Comparison of ENCODE assay signal across 9 cellular contexts in genomic region chr12:66170606-66171005, GRCh38. TPM values are rescaled to one million over a fixed set of nuclear protein-coding genes. Genes with fewer than 3 reads are reported as not detected.
DNase-seq lines count a peak whose midpoint lies in the region; FAIRE-seq and TF ChIP-seq lines count a peak whose summit lies in the region.
"Had no signal": no experiment of that assay in that cellular context is flagged by ENCODE, and none has a peak within 500 bp of the region (broad histone marks: within the 10 kb centered on the region; RNA-seq: fewer than 3 reads in every experiment).

No MANE protein-coding gene starts in this region.

- H3K79me1 ChIP-seq in H1 (ENCODE audit: low read depth, low read length): no peaks in the 10 kb centered on the region

- CTCF ChIA-PET in OCI-LY7 (lab: Charles Lee; ENCODE audit: unreplicated experiment): no interaction called here
- CTCF ChIA-PET in H1 (lab: Charles Lee; ENCODE audit: partially characterized antibody): interaction anchor here (1.5 kb wide), 1 partner anchor 39 kb away, joined by 5 read pairs; no protein-coding TSS in a partner anchor

- H2BK20ac ChIP-seq in H1 (ENCODE audit: low read length): peak overlapping the region; percentile 32; the same call in 1 of the 2 replicates

- H3K79me2 ChIP-seq in OCI-LY7 (ENCODE audit: insufficient read depth, low read depth, low read length) (peaks cover 35% of the 10 kb centered on the region), H1 (ENCODE audit: control insufficient read depth in 1 of 2, insufficient read depth in 2 of 2, low read length in 2 of 2) (0 out of 4 replicates have a peak, but pooled peaks cover 0 to 3% of the 10 kb centered on the region in 2 experiments)

- H2AK5ac ChIP-seq in H1 (ENCODE audit: low read depth, low read length): no peak overlapping the region

- H3K36me3 ChIP-seq in ES-I3 (ENCODE audit: insufficient read depth, low read length) (no peaks in the 10 kb centered on the region), OCI-LY7 (ENCODE audit: insufficient read depth, low read length) (peaks cover 22% of the 10 kb centered on the region), H1 (ENCODE audit: control insufficient read depth in 2 of 4, insufficient read depth in 4 of 4, low read length in 3 of 4) (peaks cover 0 to 3% (median 0%) of the 10 kb centered on the region in 4 experiments; a peak in 1 of 8 replicates), prostate gland (no peaks in the 10 kb centered on the region)

- WGBS in H1 (ENCODE audit: extremely low coverage in 1 of 2, insufficient coverage in 1 of 2, insufficient read length in 1 of 2, insufficient replicate concordance in 2 of 2, low coverage in 1 of 2, low lambda C conversion rate in 2 of 2, missing lambda C conversion rate in 1 of 2), 2 experiments: 82 to 100% methylated on average over 1 to 3 of the region's 3 CpGs
- 98% methylated on average over 3 of the region's 3 CpGs for WGBS in prostate gland

- no peak overlapping the region for H4K8ac ChIP-seq in H1 (ENCODE audit: extremely low read depth, insufficient read depth, low read length)

- H3K27ac ChIP-seq in OCI-LY7 (ENCODE audit: low read depth, low read length, poor library complexity, severe bottlenecking) (peak overlapping the region; percentile 93), H1 (ENCODE audit: low read depth, low read length) (no peak overlapping the region), prostate gland (peak overlapping the region; percentile 92 to 99)

- peak overlapping the region; percentile 98; the same call in 1 of the 2 replicates for H3K9ac ChIP-seq in ES-I3 (ENCODE audit: low read depth, low read length)
- no peak overlapping the region for H3K9ac ChIP-seq in H1 (replicated peaks in 1 of 4; ENCODE audit: extremely low read depth in 1 of 4, low read depth in 3 of 4, low read length in 3 of 4)

- H3K4me1 ChIP-seq in ES-I3 (ENCODE audit: insufficient read depth, low read length): peaks cover 3% of the 10 kb centered on the region; the same call in 1 of the 2 replicates
- peaks cover 23% of the 10 kb centered on the region for H3K4me1 ChIP-seq in OCI-LY7 (ENCODE audit: insufficient read depth, low read length, poor library complexity, severe bottlenecking)
- H3K4me1 ChIP-seq in H1 (replicated peaks in 1 of 4; ENCODE audit: control insufficient read depth in 3 of 4, insufficient read depth in 4 of 4, low read length in 3 of 4): no peaks in the 10 kb centered on the region; a peak in 1 of 7 replicates
- H3K4me1 ChIP-seq in prostate gland (replicated peaks): no peaks in the 10 kb centered on the region

- no peak overlapping the region for H4K5ac ChIP-seq in H1 (ENCODE audit: insufficient read length, low read depth, low read length)

- intact Hi-C loops in OCI-LY7 (cut with micrococcal nuclease; ENCODE audit: unreplicated experiment) (no loop called here), prostate gland (cut with DNase I) (no loop called here)

- no peak overlapping the region for H2BK12ac ChIP-seq in H1 (ENCODE audit: low read depth, low read length)

- BruUV-seq in OCI-LY7 (replicated peaks; lab: Mats Ljungman, UMichigan): no TSS peak

- H3K27me3 ChIP-seq in H1 (replicated peaks in 1 of 4; ENCODE audit: control insufficient read depth in 3 of 4, extremely low read depth in 1 of 4, insufficient read depth in 3 of 4, low read length in 3 of 4): no peaks in the 10 kb centered on the region
- H3K27me3 ChIP-seq in prostate gland (replicated peaks; ENCODE audit: insufficient read depth): no peaks in the 10 kb centered on the region

- no peaks in the 10 kb centered on the region for H4K20me1 ChIP-seq in OCI-LY7 (ENCODE audit: insufficient read depth, low read length)
- H4K20me1 ChIP-seq in H1 (replicated peaks in 1 of 2; ENCODE audit: control insufficient read depth in 1 of 2, insufficient read depth in 2 of 2, low read length in 2 of 2): no peaks in the 10 kb centered on the region

- H2AFZ ChIP-seq in OCI-LY7 (ENCODE audit: low read length) (peak overlapping the region; percentile 35), H1 (ENCODE audit: low read length) (no peak overlapping the region; the same call in 1 of the 2 replicates)

- no peak for TF ChIP-seq RAD21 in H1 (IDR thresholded peaks at IDR 0.05 in 1 of 2, conservative IDR thresholded peaks at IDR 0.05 in 1 of 2; ENCODE audit: low read depth in 2 of 2, low read length in 2 of 2)

- H2BK5ac ChIP-seq in H1 (ENCODE audit: low read depth, low read length): no peak overlapping the region

- H2BK15ac ChIP-seq in H1 (ENCODE audit: low read length): peak overlapping the region; percentile 88; the same call in 1 of the 2 replicates

- peaks cover 7% of the 10 kb centered on the region for H3K23me2 ChIP-seq in H1 (ENCODE audit: low read depth, low read length)

- TF ChIP-seq POLR2A in H1 (IDR thresholded peaks at IDR 0.05; ENCODE audit: control extremely low read depth in 1 of 2, low read depth in 2 of 2, low read length in 2 of 2) (no peak), prostate gland (IDR thresholded peaks at IDR 0.05) (no peak)

- POLR2A ChIA-PET in OCI-LY7 (lab: Charles Lee): interaction anchor here (0.5 to 2.3 kb wide), 2 partner anchors 23 to 1476 kb away, joined by 3 to 8 read pairs; no protein-coding TSS in a partner anchor
- POLR2A ChIA-PET in H1 (lab: Charles Lee; ENCODE audit: partially characterized antibody): interaction anchor here (1.7 to 2.1 kb wide), 2 partner anchors 17 to 20 kb away, joined by 4 to 11 read pairs; no protein-coding TSS in a partner anchor

- H3K56ac ChIP-seq in H1 (replicated peaks; ENCODE audit: insufficient read length, low read depth, low read length): no peak overlapping the region

- TF ChIP-seq CTCF in OCI-LY7 (conservative IDR thresholded peaks at IDR 0.05; ENCODE audit: low read length) (no peak), H1 (IDR thresholded peaks at IDR 0.05; ENCODE audit: control extremely low read depth in 1 of 3, insufficient read depth in 1 of 3, low read depth in 1 of 3, low read length in 3 of 3) (no peak), prostate gland (IDR thresholded peaks at IDR 0.05) (no peak)

- H3K9me2 ChIP-seq in OCI-LY7 (ENCODE audit: insufficient read depth, low read length): no peaks in the 10 kb centered on the region

- H3K14ac ChIP-seq in H1 (ENCODE audit: insufficient read length): no peak overlapping the region

- TF ChIP-seq EP300 in H1 (IDR thresholded peaks at IDR 0.05; ENCODE audit: borderline replicate concordance in 1 of 2, low read depth in 2 of 2, low read length in 2 of 2): no peak

- peaks cover 4% of the 10 kb centered on the region; the same call in 1 of the 2 replicates for H3K9me3 ChIP-seq in ES-I3 (ENCODE audit: control insufficient read depth, insufficient read depth, low read length)
- peaks cover 11% of the 10 kb centered on the region for H3K9me3 ChIP-seq in OCI-LY7 (ENCODE audit: low read length)
- H3K9me3 ChIP-seq in H1 (ENCODE audit: insufficient read depth in 2 of 2, low read depth in 1 of 2, low read length in 1 of 2): peaks cover 0 to 13% of the 10 kb centered on the region in 2 experiments; a peak in 1 of 4 replicates
- H3K9me3 ChIP-seq in prostate gland: no peaks in the 10 kb centered on the region

- no peak overlapping the region for H4K91ac ChIP-seq in H1 (replicated peaks; ENCODE audit: insufficient read length, low read length)

- H3K4me2 ChIP-seq in OCI-LY7 (ENCODE audit: low read length) (peak overlapping the region; percentile 80), H1 (ENCODE audit: insufficient read depth in 1 of 2, low read depth in 2 of 2, low read length in 2 of 2) (no peak overlapping the region)

- H3K18ac ChIP-seq in H1 (ENCODE audit: extremely low read depth, low read length): no peak overlapping the region

- no peak overlapping the region for H2BK120ac ChIP-seq in H1 (replicated peaks; ENCODE audit: low read depth, low read length)

- no peak for DNase-seq in OCI-LY7 (ENCODE audit: low spot score)
- no peak for DNase-seq in H1 (ENCODE audit: low read depth in 1 of 2, low spot score in 2 of 2)
- DNase-seq in prostate gland (ENCODE audit: low spot score): no peak
- DNase-seq in iPS-NIHi11 (ENCODE audit: low spot score): no peak
- DNase-seq in GM19240 (ENCODE audit: insufficient read length, low spot score): no peak
- no peak for DNase-seq in NCI-H1694 (lab: John Stamatoyannopoulos, UW)
- no peak for DNase-seq in NCI-H2029 treated with DMSO at 0.1 percent for 48 hours (lab: John Stamatoyannopoulos, UW)
- DNase-seq: NCI-H526 had no signal

- no peak overlapping the region for H3K23ac ChIP-seq in H1 (ENCODE audit: insufficient read length)

- no peak overlapping the region for H3K4ac ChIP-seq in H1 (replicated peaks; ENCODE audit: insufficient read length, low read depth, low read length)

- no peak for FAIRE-seq in H1 (lab: Jason Lieb, UNC)

- peak overlapping the region; percentile 80 for H3K4me3 ChIP-seq in OCI-LY7 (ENCODE audit: low read depth, low read length, poor library complexity, severe bottlenecking)
- no peak overlapping the region for H3K4me3 ChIP-seq in H1 (ENCODE audit: extremely low read depth in 1 of 4, insufficient read depth in 2 of 4, low read depth in 3 of 4, low read length in 4 of 4)
- peak overlapping the region in 1 of 2 donors; percentile 53 for H3K4me3 ChIP-seq in prostate gland

RNA-seq across cellular contexts. Expression of gene TMBIM4, which starts 0.8 kb away (rescaled TPM):
- 16.0 and 19.2 TPM in 2 replicates for total RNA-seq in OCI-LY7 (2014; rRNA removed; shearing (Covaris generic))
- total RNA-seq in OCI-LY7 (2022) (57.0 and 62.7 TPM in 2 replicates), prostate gland (100 to 1,000 TPM; 242 to 337 TPM)
- 12.8 and 15.5 TPM in 2 replicates for total RNA-seq in H1 (2021; fragmentation: NEBNext Ultra II Directional; extraction: Animal tissue kit (Norgen Biotek cat#: 25700))
- 42.6 and 46.6 TPM in 2 replicates for polyA plus RNA-seq in H1 (2011; rRNA removed)
- 22.0 TPM for polyA plus RNA-seq in H1 (2011; cell fraction: cytosol; rRNA removed)
- 6.1 TPM for polyA plus RNA-seq in H1 (2011; cell fraction: nucleus; rRNA removed)
- polyA plus RNA-seq in H1 (2012, experiment 1 of 2): 9.0 to 14.5 TPM (median 11.4 TPM) in 4 replicates
- 6.5 TPM for polyA plus RNA-seq in H1 (2012, experiment 2 of 2)
- polyA plus RNA-seq in H1 (2013, experiment 1 of 2): 55.8 TPM
- 64.3 TPM for polyA plus RNA-seq in H1 (2013, experiment 2 of 2)
- polyA minus RNA-seq in H1 (2011; rRNA and poly(A)+ RNA removed): 5.0 and 7.3 TPM in 2 replicates
- 7.6 TPM for polyA minus RNA-seq in H1 (2011; cell fraction: cytosol; rRNA and poly(A)+ RNA removed)
- polyA minus RNA-seq in H1 (2011; cell fraction: nucleus; rRNA and poly(A)+ RNA removed): 6.5 TPM

RNA-seq across cellular contexts. Expression of gene IRAK3, which starts 18.4 kb away (rescaled TPM):
- total RNA-seq in OCI-LY7 (2014; rRNA removed; shearing (Covaris generic)): 0.95 TPM in 1 of 2 replicates, not detected in the other
- total RNA-seq in OCI-LY7 (2022) (0.04 and 0.08 TPM in 2 replicates), prostate gland (1 to 10 TPM; 4.5 to 9.5 TPM)
- total RNA-seq in H1 (2021; fragmentation: NEBNext Ultra II Directional; extraction: Animal tissue kit (Norgen Biotek cat#: 25700)): 1.8 and 2.2 TPM in 2 replicates
- polyA plus RNA-seq in H1 (2011; rRNA removed): 0.28 and 0.51 TPM in 2 replicates
- 0.56 TPM for polyA plus RNA-seq in H1 (2011; cell fraction: cytosol; rRNA removed)
- polyA plus RNA-seq in H1 (2011; cell fraction: nucleus; rRNA removed): 0.36 TPM
- polyA plus RNA-seq in H1 (2012, experiment 1 of 2): 0.47 to 0.77 TPM (median 0.62 TPM) in 4 replicates
- polyA plus RNA-seq in H1 (2012, experiment 2 of 2): 0.16 TPM
- 0.69 TPM for polyA plus RNA-seq in H1 (2013, experiment 1 of 2)
- 0.87 TPM for polyA plus RNA-seq in H1 (2013, experiment 2 of 2)
- polyA minus RNA-seq in H1 (2011; rRNA and poly(A)+ RNA removed): 1.3 and 1.7 TPM in 2 replicates
- 0.95 TPM for polyA minus RNA-seq in H1 (2011; cell fraction: cytosol; rRNA and poly(A)+ RNA removed)
- polyA minus RNA-seq in H1 (2011; cell fraction: nucleus; rRNA and poly(A)+ RNA removed): 1.2 TPM

RNA-seq across cellular contexts. Expression of gene LLPH, which starts 40.1 kb away (rescaled TPM):
- total RNA-seq in OCI-LY7 (2014; rRNA removed; shearing (Covaris generic)): 5.7 and 17.0 TPM in 2 replicates
- total RNA-seq in OCI-LY7 (2022): 34.5 and 39.6 TPM in 2 replicates
- 29.9 and 31.3 TPM in 2 replicates for total RNA-seq in H1 (2021; fragmentation: NEBNext Ultra II Directional; extraction: Animal tissue kit (Norgen Biotek cat#: 25700))
- polyA plus RNA-seq in H1 (2011; rRNA removed): 1.1 and 2.3 TPM in 2 replicates
- 4.6 TPM for polyA plus RNA-seq in H1 (2011; cell fraction: cytosol; rRNA removed)
- polyA plus RNA-seq in H1 (2011; cell fraction: nucleus; rRNA removed): 0.53 TPM
- polyA plus RNA-seq in H1 (2012, experiment 1 of 2): 8.3 to 17.8 TPM (median 9.5 TPM) in 4 replicates
- 3.7 TPM for polyA plus RNA-seq in H1 (2012, experiment 2 of 2)
- 38.3 TPM for polyA plus RNA-seq in H1 (2013, experiment 1 of 2)
- polyA plus RNA-seq in H1 (2013, experiment 2 of 2): 40.3 TPM
- 0.95 and 1.0 TPM in 2 replicates for polyA minus RNA-seq in H1 (2011; rRNA and poly(A)+ RNA removed)
- polyA minus RNA-seq in H1 (2011; cell fraction: cytosol; rRNA and poly(A)+ RNA removed): 2.3 TPM
- 2.0 TPM for polyA minus RNA-seq in H1 (2011; cell fraction: nucleus; rRNA and poly(A)+ RNA removed)
- 10 to 100 TPM; 11.0 to 17.6 TPM for total RNA-seq in prostate gland
